In genomic region chr4:183602444-183603102, GRCh38 we compare ENCODE assay signal across 1 cellular context.
TF ChIP-seq lines count a peak whose summit lies in the region.

No MANE protein-coding gene starts in this region.

TF ChIP-seq in GM23338, 12 proteins besides CTCF, POLR2A, EP300 and RAD21 (continued from another document):
- TF ChIP-seq, protein P1, sequence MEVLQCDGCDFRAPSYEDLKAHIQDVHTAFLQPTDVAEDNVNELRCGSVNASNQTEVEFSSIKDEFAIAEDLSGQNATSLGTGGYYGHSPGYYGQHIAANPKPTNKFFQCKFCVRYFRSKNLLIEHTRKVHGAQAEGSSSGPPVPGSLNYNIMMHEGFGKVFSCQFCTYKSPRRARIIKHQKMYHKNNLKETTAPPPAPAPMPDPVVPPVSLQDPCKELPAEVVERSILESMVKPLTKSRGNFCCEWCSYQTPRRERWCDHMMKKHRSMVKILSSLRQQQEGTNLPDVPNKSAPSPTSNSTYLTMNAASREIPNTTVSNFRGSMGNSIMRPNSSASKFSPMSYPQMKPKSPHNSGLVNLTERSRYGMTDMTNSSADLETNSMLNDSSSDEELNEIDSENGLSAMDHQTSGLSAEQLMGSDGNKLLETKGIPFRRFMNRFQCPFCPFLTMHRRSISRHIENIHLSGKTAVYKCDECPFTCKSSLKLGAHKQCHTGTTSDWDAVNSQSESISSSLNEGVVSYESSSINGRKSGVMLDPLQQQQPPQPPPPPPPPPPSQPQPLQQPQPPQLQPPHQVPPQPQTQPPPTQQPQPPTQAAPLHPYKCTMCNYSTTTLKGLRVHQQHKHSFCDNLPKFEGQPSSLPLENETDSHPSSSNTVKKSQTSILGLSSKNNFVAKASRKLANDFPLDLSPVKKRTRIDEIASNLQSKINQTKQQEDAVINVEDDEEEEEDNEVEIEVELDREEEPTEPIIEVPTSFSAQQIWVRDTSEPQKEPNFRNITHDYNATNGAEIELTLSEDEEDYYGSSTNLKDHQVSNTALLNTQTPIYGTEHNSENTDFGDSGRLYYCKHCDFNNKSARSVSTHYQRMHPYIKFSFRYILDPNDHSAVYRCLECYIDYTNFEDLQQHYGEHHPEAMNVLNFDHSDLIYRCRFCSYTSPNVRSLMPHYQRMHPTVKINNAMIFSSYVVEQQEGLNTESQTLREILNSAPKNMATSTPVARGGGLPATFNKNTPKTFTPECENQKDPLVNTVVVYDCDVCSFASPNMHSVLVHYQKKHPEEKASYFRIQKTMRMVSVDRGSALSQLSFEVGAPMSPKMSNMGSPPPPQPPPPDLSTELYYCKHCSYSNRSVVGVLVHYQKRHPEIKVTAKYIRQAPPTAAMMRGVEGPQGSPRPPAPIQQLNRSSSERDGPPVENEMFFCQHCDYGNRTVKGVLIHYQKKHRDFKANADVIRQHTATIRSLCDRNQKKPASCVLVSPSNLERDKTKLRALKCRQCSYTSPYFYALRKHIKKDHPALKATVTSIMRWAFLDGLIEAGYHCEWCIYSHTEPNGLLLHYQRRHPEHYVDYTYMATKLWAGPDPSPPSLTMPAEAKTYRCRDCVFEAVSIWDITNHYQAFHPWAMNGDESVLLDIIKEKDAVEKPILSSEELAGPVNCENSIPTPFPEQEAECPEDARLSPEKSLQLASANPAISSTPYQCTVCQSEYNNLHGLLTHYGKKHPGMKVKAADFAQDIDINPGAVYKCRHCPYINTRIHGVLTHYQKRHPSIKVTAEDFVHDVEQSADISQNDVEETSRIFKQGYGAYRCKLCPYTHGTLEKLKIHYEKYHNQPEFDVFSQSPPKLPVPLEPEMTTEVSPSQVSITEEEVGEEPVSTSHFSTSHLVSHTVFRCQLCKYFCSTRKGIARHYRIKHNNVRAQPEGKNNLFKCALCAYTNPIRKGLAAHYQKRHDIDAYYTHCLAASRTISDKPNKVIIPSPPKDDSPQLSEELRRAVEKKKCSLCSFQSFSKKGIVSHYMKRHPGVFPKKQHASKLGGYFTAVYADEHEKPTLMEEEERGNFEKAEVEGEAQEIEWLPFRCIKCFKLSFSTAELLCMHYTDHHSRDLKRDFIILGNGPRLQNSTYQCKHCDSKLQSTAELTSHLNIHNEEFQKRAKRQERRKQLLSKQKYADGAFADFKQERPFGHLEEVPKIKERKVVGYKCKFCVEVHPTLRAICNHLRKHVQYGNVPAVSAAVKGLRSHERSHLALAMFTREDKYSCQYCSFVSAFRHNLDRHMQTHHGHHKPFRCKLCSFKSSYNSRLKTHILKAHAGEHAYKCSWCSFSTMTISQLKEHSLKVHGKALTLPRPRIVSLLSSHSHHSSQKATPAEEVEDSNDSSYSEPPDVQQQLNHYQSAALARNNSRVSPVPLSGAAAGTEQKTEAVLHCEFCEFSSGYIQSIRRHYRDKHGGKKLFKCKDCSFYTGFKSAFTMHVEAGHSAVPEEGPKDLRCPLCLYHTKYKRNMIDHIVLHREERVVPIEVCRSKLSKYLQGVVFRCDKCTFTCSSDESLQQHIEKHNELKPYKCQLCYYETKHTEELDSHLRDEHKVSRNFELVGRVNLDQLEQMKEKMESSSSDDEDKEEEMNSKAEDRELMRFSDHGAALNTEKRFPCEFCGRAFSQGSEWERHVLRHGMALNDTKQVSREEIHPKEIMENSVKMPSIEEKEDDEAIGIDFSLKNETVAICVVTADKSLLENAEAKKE (CRISPR knock-in tag; IDR thresholded peaks at IDR 0.05) = no peak
- TF ChIP-seq STAT1 (IDR thresholded peaks at IDR 0.05; ENCODE audit: unreplicated experiment) (no peak), ZNF114 (CRISPR knock-in tag; IDR thresholded peaks at IDR 0.05) (no peak)
